ENCODE assay signal across 17 cellular contexts in the genomic region with DNA sequence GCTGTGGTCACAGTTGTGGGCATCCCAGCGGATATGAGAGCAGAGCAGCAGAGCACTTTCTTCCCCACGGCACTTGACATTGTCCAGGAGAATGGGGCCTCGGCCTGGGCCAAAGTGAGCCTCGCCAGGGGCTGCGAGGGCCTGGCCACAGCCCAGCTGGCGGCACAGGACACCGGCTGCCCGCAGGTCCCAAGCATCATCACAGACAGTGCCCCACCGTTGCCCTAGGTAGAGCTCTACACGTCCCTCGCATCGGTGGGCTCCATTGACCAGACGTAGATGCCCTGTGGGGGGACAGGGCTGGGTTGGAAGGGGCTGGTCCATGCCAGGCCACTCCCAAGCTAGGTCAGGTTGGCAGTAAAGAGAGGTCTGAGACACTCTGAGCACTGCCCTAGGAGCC. TPM values are rescaled to one million over a fixed set of nuclear protein-coding genes. Genes with fewer than 3 reads are reported as not detected.
"Had no signal": no experiment of that assay in that cellular context is flagged by ENCODE, and none has a peak within 500 bp of the region (broad histone marks: within the 10 kb centered on the region; RNA-seq: fewer than 3 reads in every experiment).

No MANE protein-coding gene starts in this region.

- ATAC-seq: activated CD8-positive, alpha-beta T cell treated with anti-CD3 and anti-CD28 coated beads, Interleukin-2, amount 10 ng/mL, durations not matched to agents 7 days and 5 days; activated T-cell treated with anti-CD3 and anti-CD28 coated beads, Interleukin-2, amount 50 U/mL, for 72 hours; foreskin keratinocyte; pancreas had no signal

- H3K27ac ChIP-seq: foreskin keratinocyte, pancreas had no signal

- DNase-seq: activated CD4-positive, alpha-beta T cell treated with anti-CD3 and anti-CD28 coated beads for 1 hour; activated CD8-positive, alpha-beta memory T cell treated with anti-CD3 and anti-CD28 coated beads, Interleukin-2, amount 50 U/mL, for 4 hours; activated CD8-positive, alpha-beta T cell treated with anti-CD3 and anti-CD28 coated beads, Interleukin-2, amount 10 ng/mL, durations not matched to agents 7 days and 5 days; activated naive CD8-positive, alpha-beta T cell treated with anti-CD3 and anti-CD28 coated beads for 36 hours; activated T-cell treated with anti-CD3 and anti-CD28 coated beads, Interleukin-2, amount 50 U/mL, for 72 hours; cortex of kidney; effector CD8-positive, alpha-beta T cell; foreskin keratinocyte; kidney glomerular epithelial cell; pancreas; sigmoid colon; stimulated activated CD4-positive, alpha-beta T cell treated with anti-CD3 and anti-CD28 coated beads, Interleukin-1b, Interleukin-23, amount 100 ng/mL, for 48 hours; T1000 had no signal

- H3K36me3 Mint-ChIP-seq: activated naive CD8-positive, alpha-beta T cell treated with anti-CD3 and anti-CD28 coated beads for 36 hours; brain had no signal

- H3K27ac Mint-ChIP-seq: activated CD8-positive, alpha-beta T cell treated with anti-CD3 and anti-CD28 coated beads, Interleukin-2, amount 10 ng/mL, durations not matched to agents 7 days and 5 days; activated naive CD8-positive, alpha-beta T cell treated with anti-CD3 and anti-CD28 coated beads for 36 hours; activated T-cell treated with anti-CD3 and anti-CD28 coated beads, Interleukin-2, amount 50 U/mL, for 72 hours had no signal

- H3K4me1 ChIP-seq: foreskin keratinocyte had no signal

- H3K9me3 Mint-ChIP-seq: activated naive CD8-positive, alpha-beta T cell treated with anti-CD3 and anti-CD28 coated beads for 36 hours; activated T-cell treated with anti-CD3 and anti-CD28 coated beads, Interleukin-2, amount 50 U/mL, for 72 hours; central memory CD8-positive, alpha-beta T cell had no signal

- H3K27me3 ChIP-seq: foreskin keratinocyte, pancreas, sigmoid colon, tibial nerve had no signal

- H3K36me3 ChIP-seq: pancreas, sigmoid colon, tibial nerve had no signal

- H3K27me3 Mint-ChIP-seq: activated naive CD8-positive, alpha-beta T cell treated with anti-CD3 and anti-CD28 coated beads for 36 hours; brain; central memory CD8-positive, alpha-beta T cell had no signal

- H3K9me3 ChIP-seq: pancreas, sigmoid colon, tibial nerve had no signal

- H3K4me3 Mint-ChIP-seq: activated CD8-positive, alpha-beta T cell treated with anti-CD3 and anti-CD28 coated beads, Interleukin-2, amount 10 ng/mL, durations not matched to agents 7 days and 5 days; activated naive CD8-positive, alpha-beta T cell treated with anti-CD3 and anti-CD28 coated beads for 36 hours; activated T-cell treated with anti-CD3 and anti-CD28 coated beads, Interleukin-2, amount 50 U/mL, for 72 hours; central memory CD8-positive, alpha-beta T cell had no signal

- H3K4me3 ChIP-seq: pancreas, sigmoid colon, tibial nerve had no signal

RNA-seq across cellular contexts. Expression of a gene that starts 34.7 kb away (rescaled TPM):
- polyA plus RNA-seq: neural cell had no signal
